In the genomic region with DNA sequence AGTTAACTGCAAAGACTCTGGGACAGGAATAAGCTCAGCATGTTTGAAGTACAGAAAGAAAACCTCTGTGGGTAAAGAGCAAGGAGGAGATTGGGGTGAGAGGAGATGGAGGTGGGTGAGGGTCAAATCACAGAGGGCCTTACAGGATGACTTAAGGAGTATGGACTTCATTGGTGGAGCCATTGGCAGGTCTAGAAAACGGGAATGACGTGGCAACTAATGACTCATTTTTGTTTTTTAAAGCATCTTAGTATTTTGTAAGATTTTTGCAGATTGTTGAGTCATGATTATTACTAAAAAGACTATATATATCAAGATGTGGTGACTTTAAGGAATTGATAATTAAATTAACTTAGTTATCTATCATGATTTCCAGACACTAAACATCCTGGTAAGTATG, we compare ENCODE assay signal across 16 cellular contexts. TPM values are rescaled to one million over a fixed set of nuclear protein-coding genes. Genes with fewer than 3 reads are reported as not detected.
DNase-seq lines count a peak whose midpoint lies in the region; ATAC-seq, FAIRE-seq and TF ChIP-seq lines count a peak whose summit lies in the region.
"Had no signal": no experiment of that assay in that cellular context is flagged by ENCODE, and none has a peak within 500 bp of the region (broad histone marks: within the 10 kb centered on the region; RNA-seq: fewer than 3 reads in every experiment).

No MANE protein-coding gene starts in this region.

- H3K4me1 ChIP-seq in mesendoderm (ENCODE audit: control insufficient read depth, low read depth, low read length) (peaks cover 3% of the 10 kb centered on the region), left ventricle myocardium inferior (no peaks in the 10 kb centered on the region), pancreas (no peaks in the 10 kb centered on the region)
- H3K4me1 ChIP-seq: prostate gland had no signal

- H3K9me3 ChIP-seq in left ventricle myocardium inferior (replicated peaks) (no peaks in the 10 kb centered on the region), pancreas (no peaks in the 10 kb centered on the region)
- H3K9me3 ChIP-seq: prostate gland had no signal

- H3K4me3 ChIP-seq in choroid plexus epithelial cell (ENCODE audit: low read depth, low read length) (peak overlapping the region; percentile 8), mesendoderm (ENCODE audit: low read length) (no peak overlapping the region), left ventricle myocardium inferior (no peak overlapping the region), pancreas (no peak overlapping the region)
- H3K4me3 ChIP-seq: prostate gland had no signal

- no peaks in the 10 kb centered on the region for H3K27me3 Mint-ChIP-seq in Calu3 (ENCODE audit: unreplicated experiment)
- H3K27me3 Mint-ChIP-seq: brain; stimulated activated naive B cell treated with anti-CD40 and anti-IgM and Interleukin-4, amounts not matched to agents 10 μg/mL and 1 μg/mL and 100 μg/mL, for 72 hours had no signal

- H2AK5ac ChIP-seq in mesendoderm (ENCODE audit: low read length), result no peak overlapping the region

- H2BK120ac ChIP-seq in mesendoderm (ENCODE audit: low read depth, low read length), result no peak overlapping the region

- H2BK5ac ChIP-seq in mesendoderm (ENCODE audit: low read length), result no peak overlapping the region

- no peak for DNase-seq in Calu3
- DNase-seq in NCI-H460 (ENCODE audit: extremely low read depth, low read depth), result peak; percentile 67
- DNase-seq in choroid plexus epithelial cell (ENCODE audit: low read depth), result peak; percentile 93
- DNase-seq in mesendoderm, result peak; percentile 31
- no peak for DNase-seq in left ventricle myocardium inferior
- DNase-seq in pancreas, result no peak
- DNase-seq: activated CD4-positive, alpha-beta T cell treated with anti-CD3 and anti-CD28 coated beads, Interleukin-2, amount 50 U/mL, for 1 hour; C1 segment of cervical spinal cord; NCI-H1694 treated with DMSO at 0.1 percent for 48 hours; stimulated activated naive B cell treated with anti-CD40 and anti-IgM and Interleukin-4, amounts not matched to agents 10 μg/mL and 1 μg/mL and 100 μg/mL, for 72 hours had no signal

- H3K4me3 Mint-ChIP-seq in Calu3 (ENCODE audit: low read depth, unreplicated experiment), result peak overlapping the region; percentile 6
- H3K4me3 Mint-ChIP-seq: brain; stimulated activated naive B cell treated with anti-CD40 and anti-IgM and Interleukin-4, amounts not matched to agents 10 μg/mL and 1 μg/mL and 100 μg/mL, for 72 hours had no signal

- no peak overlapping the region for H3K18ac ChIP-seq in mesendoderm (ENCODE audit: low read length)

- no peaks in the 10 kb centered on the region for H3K79me2 ChIP-seq in mesendoderm (ENCODE audit: control insufficient read depth, insufficient read depth, low read length)

- H3K23ac ChIP-seq in mesendoderm (ENCODE audit: low read length), result no peak overlapping the region

- peak overlapping the region; percentile 76 for H3K27ac Mint-ChIP-seq in Calu3 (ENCODE audit: unreplicated experiment)
- H3K27ac Mint-ChIP-seq: brain; stimulated activated naive B cell treated with anti-CD40 and anti-IgM and Interleukin-4, amounts not matched to agents 10 μg/mL and 1 μg/mL and 100 μg/mL, for 72 hours had no signal

- intact Hi-C loops in Calu3 (cut with micrococcal nuclease; ENCODE audit: unreplicated experiment), result no loop called here
- intact Hi-C loops in left ventricle myocardium inferior (cut with micrococcal nuclease), result no loop called here
- intact Hi-C loops in pancreas (cut with DNase I), result no loop called here

- H3K36me3 Mint-ChIP-seq in Calu3 (ENCODE audit: insufficient read depth, unreplicated experiment), result peaks cover 53% of the 10 kb centered on the region

- H3K27me3 ChIP-seq in mesendoderm (ENCODE audit: insufficient read depth, low read length, poor library complexity) (no peaks in the 10 kb centered on the region), left ventricle myocardium inferior (ENCODE audit: low read depth) (no peaks in the 10 kb centered on the region), pancreas (no peaks in the 10 kb centered on the region)

- WGBS in mesendoderm (ENCODE audit: extremely low coverage, insufficient coverage, low lambda C conversion rate), result no CpG with 5 or more reads among the region's 2 CpGs
- WGBS in pancreas, 2 donors, result 81 to 87% methylated on average over 2 of the region's 2 CpGs

- no peak overlapping the region for H4K5ac ChIP-seq in mesendoderm (ENCODE audit: low read length)

- H3K56ac ChIP-seq in mesendoderm (ENCODE audit: low read length), result no peak overlapping the region

- BruUV-seq in Calu3 (replicated peaks; lab: Mats Ljungman, UMichigan), result no TSS peak

- H3K9ac ChIP-seq in mesendoderm (ENCODE audit: low read length), result no peak overlapping the region

- H4K8ac ChIP-seq in mesendoderm (ENCODE audit: low read depth, low read length), result no peak overlapping the region

- no peak for FAIRE-seq in pancreas (lab: Jason Lieb, UNC)
- FAIRE-seq: GM18507 had no signal

- H3K4ac ChIP-seq in mesendoderm (ENCODE audit: low read depth, low read length), result no peak overlapping the region

- no peaks in the 10 kb centered on the region for H3K79me1 ChIP-seq in mesendoderm (ENCODE audit: low read length)

- H3K36me3 ChIP-seq in mesendoderm (ENCODE audit: control insufficient read depth, insufficient read depth, low read length) (peaks cover 2% of the 10 kb centered on the region), left ventricle myocardium inferior (peaks cover 94% of the 10 kb centered on the region), pancreas (peaks cover 0 to 29% (median 6%) of the 10 kb centered on the region in 3 donors)
- H3K36me3 ChIP-seq: prostate gland had no signal

- H3K4me2 ChIP-seq in mesendoderm (ENCODE audit: low read length), result no peak overlapping the region

- no peak for ATAC-seq in GM18873 (IDR thresholded peaks at IDR 0.05; ENCODE audit: low FRiP score, unreplicated experiment)
- ATAC-seq in pancreas, result no peak
- ATAC-seq in HG03135 (IDR thresholded peaks at IDR 0.05; ENCODE audit: unreplicated experiment), result no peak
- ATAC-seq: stimulated activated naive B cell treated with anti-CD40 and anti-IgM and Interleukin-4, amounts not matched to agents 10 μg/mL and 1 μg/mL and 100 μg/mL, for 72 hours had no signal

- H2BK15ac ChIP-seq in mesendoderm (replicated peaks; ENCODE audit: low read depth), result no peak overlapping the region

- TF ChIP-seq CTCF in Calu3 (IDR thresholded peaks at IDR 0.05; ENCODE audit: unreplicated experiment), result no peak
- TF ChIP-seq CTCF in choroid plexus epithelial cell (conservative IDR thresholded peaks at IDR 0.05; ENCODE audit: low read depth, low read length), result no peak
- no peak for TF ChIP-seq CTCF in left ventricle myocardium inferior (IDR thresholded peaks at IDR 0.05; ENCODE audit: borderline replicate concordance)
- TF ChIP-seq CTCF in pancreas (IDR thresholded peaks at IDR 0.05), result no peak

- H3K27ac ChIP-seq in mesendoderm (ENCODE audit: low read depth, low read length) (no peak overlapping the region), left ventricle myocardium inferior (replicated peaks) (no peak overlapping the region), pancreas (no peak overlapping the region)
- H3K27ac ChIP-seq: prostate gland had no signal

- CTCF ChIA-PET in Calu3 (lab: Charles Lee), result no interaction called here

- H3K9me3 Mint-ChIP-seq in Calu3 (ENCODE audit: low read depth, unreplicated experiment), result no peaks in the 10 kb centered on the region
- H3K9me3 Mint-ChIP-seq: activated T-helper 2 cell treated with anti-CD3 and anti-CD28 coated beads, Interferon-gamma antibody, Interleukin-2, Interleukin-4, amounts not matched to agents 10 μg/mL and 5 μg/mL and 100 μg/mL, durations not matched to agents 14 hours and 24 hours and 36 hours; brain; stimulated activated naive B cell treated with anti-CD40 and anti-IgM and Interleukin-4, amounts not matched to agents 10 μg/mL and 1 μg/mL and 100 μg/mL, for 72 hours had no signal

- H3K4me1 Mint-ChIP-seq in Calu3 (ENCODE audit: low read depth, unreplicated experiment), result peaks cover 32% of the 10 kb centered on the region
- H3K4me1 Mint-ChIP-seq: brain; stimulated activated naive B cell treated with anti-CD40 and anti-IgM and Interleukin-4, amounts not matched to agents 10 μg/mL and 1 μg/mL and 100 μg/mL, for 72 hours had no signal

RNA-seq across cellular contexts. Expression of a gene that starts 18.5 kb away (rescaled TPM):
- 36.6 and 42.2 TPM in 2 replicates for total RNA-seq in Calu3 (2022)
- total RNA-seq in NCI-H460 (2014; rRNA removed; shearing (Covaris generic)), result 30.8 and 31.7 TPM in 2 replicates
- 22.0 and 30.1 TPM in 2 replicates for polyA plus RNA-seq in NCI-H460 (2014; cell fraction: nucleus; rRNA removed)
- polyA plus RNA-seq in mesendoderm (2013, experiment 1 of 2), result 18.4 TPM
- 17.3 TPM for polyA plus RNA-seq in mesendoderm (2013, experiment 2 of 2)
- 7.5 TPM for total RNA-seq in left ventricle myocardium inferior
- total RNA-seq in pancreas, result 1 to 10 TPM; 4.2 to 8.1 (median 7.4) TPM
- polyA plus RNA-seq in pancreas, result 1 to 10 TPM; 1.3 to 2.0 TPM

Comparison
In these comparisons a context has a peak if more than half of its experiments do, and no peak if none do; other contexts are left out.
1. DNase-seq: peak in NCI-H460 (single experiment), choroid plexus epithelial cell (single experiment) and mesendoderm (single experiment); none in Calu3 (single experiment), left ventricle myocardium inferior (single experiment) and pancreas (0 of 6).